ENCODE assay signal across 20 cellular contexts in the genomic region with DNA sequence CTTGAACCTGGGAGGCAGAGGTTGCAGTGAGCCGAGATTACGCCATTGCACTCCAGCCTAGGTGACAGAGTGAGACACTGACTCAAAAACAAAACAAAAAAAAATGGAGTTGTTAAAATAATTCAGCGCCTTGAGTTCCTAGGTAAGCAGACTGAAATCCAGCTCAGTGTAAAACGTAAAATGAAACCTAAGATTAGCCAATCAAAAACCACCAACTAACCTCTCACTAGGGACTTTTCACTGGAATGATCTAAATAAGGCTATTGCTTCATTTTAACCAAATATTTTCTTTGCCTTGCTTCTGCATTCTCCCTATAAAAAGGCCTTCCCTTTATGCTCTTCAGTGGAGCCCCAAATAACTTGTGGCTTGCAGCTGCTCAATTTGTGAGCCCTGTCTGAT.
DNase-seq lines count a peak whose midpoint lies in the region; ATAC-seq, FAIRE-seq and TF ChIP-seq lines count a peak whose summit lies in the region.
"Had no signal": no experiment of that assay in that cellular context is flagged by ENCODE, and none has a peak within 500 bp of the region (broad histone marks: within the 10 kb centered on the region; RNA-seq: fewer than 3 reads in every experiment).

No MANE protein-coding gene starts in this region.

- no peaks in the 10 kb centered on the region for H3K27me3 Mint-ChIP-seq in dendritic cell treated with granulocyte-macrophage colony-stimulating factor and Interleukin-4, amounts not matched to agents 40 ng/mL and 50 ng/mL, for 4 days
- no peaks in the 10 kb centered on the region for H3K27me3 Mint-ChIP-seq in chondrocyte (ENCODE audit: low read depth)
- H3K27me3 Mint-ChIP-seq: CD4-positive, alpha-beta T cell had no signal

- no peaks in the 10 kb centered on the region for H3K36me3 ChIP-seq in osteoblast (ENCODE audit: insufficient read depth, low read length)
- H3K36me3 ChIP-seq: Peyer's patch had no signal

- H3K4me3 Mint-ChIP-seq in dendritic cell treated with granulocyte-macrophage colony-stimulating factor and Interleukin-4, amounts not matched to agents 40 ng/mL and 50 ng/mL, for 4 days = no peak overlapping the region
- H3K4me3 Mint-ChIP-seq in chondrocyte (ENCODE audit: unreplicated experiment) = no peak overlapping the region
- H3K4me3 Mint-ChIP-seq: activated naive CD8-positive, alpha-beta T cell treated with anti-CD3 and anti-CD28 coated beads, Interleukin-2, amount 10 ng/mL, durations not matched to agents 7 days and 5 days; brain; CD4-positive, alpha-beta T cell; nephron progenitor cell had no signal

- no peak for TF ChIP-seq POLR2A in H54 (IDR thresholded peaks at IDR 0.05; ENCODE audit: low read depth, low read length)
- TF ChIP-seq POLR2A in NB4 (IDR thresholded peaks at IDR 0.05; ENCODE audit: extremely low read depth, insufficient read length) = no peak

- H3K27ac Mint-ChIP-seq in dendritic cell treated with granulocyte-macrophage colony-stimulating factor and Interleukin-4, amounts not matched to agents 40 ng/mL and 50 ng/mL, for 4 days = peak overlapping the region; percentile 77
- H3K27ac Mint-ChIP-seq in chondrocyte (ENCODE audit: unreplicated experiment) = no peak overlapping the region
- H3K27ac Mint-ChIP-seq: activated naive CD8-positive, alpha-beta T cell treated with anti-CD3 and anti-CD28 coated beads, Interleukin-2, amount 10 ng/mL, durations not matched to agents 7 days and 5 days; activated T-helper 2 cell treated with anti-CD3 and anti-CD28 coated beads, Interferon-gamma antibody, Interleukin-2, Interleukin-4, amounts not matched to agents 10 μg/mL and 5 μg/mL and 100 μg/mL, durations not matched to agents 14 hours and 24 hours and 36 hours; CD4-positive, alpha-beta T cell; nephron progenitor cell had no signal

- no peak overlapping the region for H2AFZ ChIP-seq in osteoblast (ENCODE audit: low read length)

- ATAC-seq in GM19324 (IDR thresholded peaks at IDR 0.05; ENCODE audit: low FRiP score, unreplicated experiment) = no peak
- no peak for ATAC-seq in left ventricle myocardium superior
- ATAC-seq: left cardiac atrium had no signal

- peaks cover 15% of the 10 kb centered on the region for H3K9me3 Mint-ChIP-seq in dendritic cell treated with granulocyte-macrophage colony-stimulating factor and Interleukin-4, amounts not matched to agents 40 ng/mL and 50 ng/mL, for 4 days
- H3K9me3 Mint-ChIP-seq in chondrocyte (ENCODE audit: low read depth) = no peaks in the 10 kb centered on the region
- H3K9me3 Mint-ChIP-seq: brain; CD4-positive, alpha-beta T cell; nephron progenitor cell had no signal

- no peaks in the 10 kb centered on the region for H3K27me3 ChIP-seq in osteoblast (ENCODE audit: insufficient read depth, low read length)
- H3K27me3 ChIP-seq: Peyer's patch had no signal

- H3K27ac ChIP-seq in osteoblast (ENCODE audit: low read depth, low read length) = peak overlapping the region; percentile 63
- H3K27ac ChIP-seq: KMS-11, Peyer's patch had no signal

- no peaks in the 10 kb centered on the region for H3K9me3 ChIP-seq in osteoblast (ENCODE audit: low read depth, low read length)
- H3K9me3 ChIP-seq: Peyer's patch had no signal

- H3K4me1 ChIP-seq in osteoblast (ENCODE audit: insufficient read depth, low read length) = peaks cover 38% of the 10 kb centered on the region

- H3K4me3 ChIP-seq in NB4 (ENCODE audit: low read depth, low read length) = no peak overlapping the region
- no peak overlapping the region for H3K4me3 ChIP-seq in osteoblast (ENCODE audit: insufficient read depth, low read length)
- H3K4me3 ChIP-seq: Peyer's patch had no signal

- no peaks in the 10 kb centered on the region for H3K79me2 ChIP-seq in osteoblast (ENCODE audit: insufficient read depth, low read length)

- H3K4me1 Mint-ChIP-seq in dendritic cell treated with granulocyte-macrophage colony-stimulating factor and Interleukin-4, amounts not matched to agents 40 ng/mL and 50 ng/mL, for 4 days (ENCODE audit: low read depth) = peaks cover 38% of the 10 kb centered on the region
- peaks cover 69% of the 10 kb centered on the region for H3K4me1 Mint-ChIP-seq in chondrocyte (ENCODE audit: low read depth)

- H3K36me3 Mint-ChIP-seq in dendritic cell treated with granulocyte-macrophage colony-stimulating factor and Interleukin-4, amounts not matched to agents 40 ng/mL and 50 ng/mL, for 4 days (ENCODE audit: low read depth) = no peaks in the 10 kb centered on the region
- H3K36me3 Mint-ChIP-seq in chondrocyte (ENCODE audit: low read depth) = no peaks in the 10 kb centered on the region
- H3K36me3 Mint-ChIP-seq: brain had no signal

- TF ChIP-seq CTCF in NB4 (IDR thresholded peaks at IDR 0.05; ENCODE audit: low read depth, low read length) (no peak), osteoblast (IDR thresholded peaks at IDR 0.05; ENCODE audit: extremely low read depth, low read depth, low read length) (no peak), chondrocyte (IDR thresholded peaks at IDR 0.05) (no peak)

- no peak overlapping the region for H3K4me2 ChIP-seq in osteoblast (ENCODE audit: insufficient read depth, low read length)
- H3K4me2 ChIP-seq: KMS-11 had no signal

- intact Hi-C loops in dendritic cell treated with granulocyte-macrophage colony-stimulating factor and Interleukin-4, amounts not matched to agents 40 ng/mL and 50 ng/mL, for 4 days (cut with micrococcal nuclease) = loop anchor here (5.0 kb wide), 1 partner anchor 41 kb away; no protein-coding TSS in a partner anchor
- intact Hi-C loops in left ventricle myocardium superior (cut with micrococcal nuclease) = no loop called here

- no peak for DNase-seq in H54 (ENCODE audit: insufficient read length, low spot score)
- peak; percentile 60 for DNase-seq in NB4 (ENCODE audit: low read depth)
- DNase-seq in osteoblast (ENCODE audit: insufficient read length, low spot score, missing footprints) = no peak
- no peak for DNase-seq in chondrocyte (ENCODE audit: low spot score)
- DNase-seq in left ventricle myocardium superior = no peak
- DNase-seq: activated naive CD8-positive, alpha-beta T cell treated with anti-CD3 and anti-CD28 coated beads, Interleukin-2, amount 10 ng/mL, durations not matched to agents 7 days and 5 days; CD4-positive, alpha-beta T cell; DMS 273 treated with DMSO at 0.1 percent for 48 hours; left cardiac atrium; NCI-H1105; NCI-H2081; NCI-H446; nephron progenitor cell; Peyer's patch had no signal

- FAIRE-seq in H54 (lab: Jason Lieb, UNC) = peak; percentile 27
- FAIRE-seq: colon had no signal

- no peaks in the 10 kb centered on the region for H4K20me1 ChIP-seq in osteoblast (ENCODE audit: insufficient read depth, low read length)
